Comparison of ENCODE assay signal across 15 cellular contexts in the genomic region with DNA sequence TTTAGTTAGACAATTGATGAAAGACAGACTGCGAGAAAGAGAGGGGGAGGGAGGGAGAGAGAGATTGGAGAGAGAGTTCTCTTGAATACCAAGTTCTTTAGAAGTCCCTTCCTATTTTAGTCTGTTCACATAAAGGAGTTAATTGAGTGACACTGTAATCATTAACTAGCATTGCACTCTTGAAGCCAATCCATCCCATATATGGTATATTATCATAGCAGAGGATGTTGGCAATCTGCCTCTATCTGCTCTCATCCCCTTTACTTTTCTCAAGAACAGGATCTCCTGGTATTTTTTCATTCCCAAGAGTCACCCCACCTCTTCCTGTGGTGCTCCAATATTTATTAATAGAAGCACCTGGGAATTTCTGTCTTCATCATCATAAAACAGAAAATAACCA.
DNase-seq lines count a peak whose midpoint lies in the region; ATAC-seq, FAIRE-seq and TF ChIP-seq lines count a peak whose summit lies in the region.
"Had no signal": no experiment of that assay in that cellular context is flagged by ENCODE, and none has a peak within 500 bp of the region (broad histone marks: within the 10 kb centered on the region; RNA-seq: fewer than 3 reads in every experiment).

No MANE protein-coding gene starts in this region.

- H3K9me3 Mint-ChIP-seq in Calu3 (ENCODE audit: low read depth, unreplicated experiment) (peaks cover 6% of the 10 kb centered on the region), natural killer cell (peaks cover 17 to 20% of the 10 kb centered on the region in 2 donors)

- no peaks in the 10 kb centered on the region for H3K36me3 ChIP-seq in bronchial epithelial cell (ENCODE audit: control insufficient read depth, insufficient read depth, low read length)
- H3K36me3 ChIP-seq: BE2C had no signal

- no peaks in the 10 kb centered on the region for H3K27me3 ChIP-seq in bronchial epithelial cell (ENCODE audit: control insufficient read depth, insufficient read depth, low read length)
- H3K27me3 ChIP-seq: BE2C had no signal

- ATAC-seq in natural killer cell: no peak
- no peak for ATAC-seq in HG03045 (IDR thresholded peaks at IDR 0.05; ENCODE audit: unreplicated experiment)
- ATAC-seq: A549 had no signal

- H3K4me3 Mint-ChIP-seq in Calu3 (ENCODE audit: low read depth, unreplicated experiment) (no peak overlapping the region), natural killer cell (no peak overlapping the region)
- H3K4me3 Mint-ChIP-seq: CD4-positive, alpha-beta memory T cell; IgD-negative memory B cell had no signal

- H3K27me3 Mint-ChIP-seq in Calu3 (ENCODE audit: unreplicated experiment) (no peaks in the 10 kb centered on the region), natural killer cell (ENCODE audit: low read depth in 2 of 2) (no peaks in the 10 kb centered on the region)
- H3K27me3 Mint-ChIP-seq: CD4-positive, alpha-beta memory T cell; IgD-negative memory B cell had no signal

- H3K36me3 Mint-ChIP-seq in Calu3 (ENCODE audit: insufficient read depth, unreplicated experiment) (no peaks in the 10 kb centered on the region), natural killer cell (no peaks in the 10 kb centered on the region)
- H3K36me3 Mint-ChIP-seq: CD4-positive, alpha-beta memory T cell; IgD-negative memory B cell had no signal

- no peak for FAIRE-seq in bronchial epithelial cell (lab: Jason Lieb, UNC)
- FAIRE-seq: A549, GM12891, H54 had no signal

- DNase-seq in Calu3 (no peak), HT-29 (ENCODE audit: low spot score) (peak; percentile 70), bronchial epithelial cell (ENCODE audit: low read depth) (peak; percentile 10), HPDE6-E6E7 (ENCODE audit: extremely low spot score) (no peak), GM10248 (ENCODE audit: extremely low spot score) (no peak), natural killer cell (no peak)
- DNase-seq: BE2C; CD4-positive, alpha-beta memory T cell; GM23248; KG1 had no signal

- CTCF ChIA-PET in Calu3 (lab: Charles Lee): no interaction called here
- CTCF ChIA-PET in GM10248 (lab: Yijun Ruan, JAX): no interaction called here

- intact Hi-C loops in Calu3 (cut with micrococcal nuclease; ENCODE audit: unreplicated experiment): no loop called here
- intact Hi-C loops in natural killer cell (cut with micrococcal nuclease): no loop called here

- BruUV-seq in Calu3 (replicated peaks; lab: Mats Ljungman, UMichigan): no TSS peak

- no peak overlapping the region for H3K4me3 ChIP-seq in bronchial epithelial cell (ENCODE audit: low read depth, low read length)
- H3K4me3 ChIP-seq: A549, GM23248 had no signal

- H3K27ac Mint-ChIP-seq in Calu3 (ENCODE audit: unreplicated experiment) (peak overlapping the region; percentile 73), natural killer cell (no peak overlapping the region)
- H3K27ac Mint-ChIP-seq: CD4-positive, alpha-beta memory T cell; IgD-negative memory B cell had no signal

- H3K4me1 Mint-ChIP-seq in Calu3 (ENCODE audit: low read depth, unreplicated experiment) (peaks cover 12% of the 10 kb centered on the region), natural killer cell (no peaks in the 10 kb centered on the region)
- H3K4me1 Mint-ChIP-seq: CD4-positive, alpha-beta memory T cell; IgD-negative memory B cell had no signal

- TF ChIP-seq CTCF in Calu3 (IDR thresholded peaks at IDR 0.05; ENCODE audit: unreplicated experiment) (no peak), bronchial epithelial cell (IDR thresholded peaks at IDR 0.05; ENCODE audit: insufficient read depth, low read length, severe bottlenecking) (no peak), GM10248 (IDR thresholded peaks at IDR 0.05; ENCODE audit: control extremely low read depth, extremely low read depth, low read depth, missing control alignments) (no peak), natural killer cell (IDR thresholded peaks at IDR 0.05) (no peak)

- POLR2A ChIA-PET in GM10248 (lab: Yijun Ruan, JAX): no interaction called here

Comparison
In these comparisons a context has a peak if more than half of its experiments do, and no peak if none do; other contexts are left out.
1. DNase-seq: peak in HT-29 (single experiment) and bronchial epithelial cell (single experiment); none in Calu3 (single experiment), HPDE6-E6E7 (single experiment), GM10248 (single experiment) and natural killer cell (single experiment).